In genomic region chr1:109777436-109777835, GRCh38 we compare ENCODE assay signal across 11 cellular contexts. TPM values are rescaled to one million over a fixed set of nuclear protein-coding genes. Genes with fewer than 3 reads are reported as not detected.
A peak's percentile ranks its signal among the peaks of the same experiment; 100 is the strongest.
DNase-seq lines count a peak whose midpoint lies in the region; ATAC-seq and TF ChIP-seq lines count a peak whose summit lies in the region.
"Had no signal": no experiment of that assay in that cellular context is flagged by ENCODE, and none has a peak within 500 bp of the region (broad histone marks: within the 10 kb centered on the region; RNA-seq: fewer than 3 reads in every experiment).

No MANE protein-coding gene starts in this region.

- H3K4me3 Mint-ChIP-seq in stimulated activated naive CD8-positive, alpha-beta T cell treated with anti-CD3 and anti-CD28 coated beads, Interleukin-15, Interleukin-2, amounts not matched to agents 100 ng/mL and 50 ng/mL, for 24 hours: no peak overlapping the region
- H3K4me3 Mint-ChIP-seq in stimulated activated naive CD8-positive, alpha-beta T cell treated with anti-CD3 and anti-CD28 coated beads, Interleukin-15, amount 100 ng/mL, for 72 hours: no peak overlapping the region
- H3K4me3 Mint-ChIP-seq in neural crest cell: no peak overlapping the region
- H3K4me3 Mint-ChIP-seq: HFFc6; naive thymus-derived CD4-positive, alpha-beta T cell had no signal

- no peak for ATAC-seq in stimulated activated naive CD8-positive, alpha-beta T cell treated with anti-CD3 and anti-CD28 coated beads, Interleukin-15, amount 100 ng/mL, for 72 hours
- ATAC-seq in HG03159 (IDR thresholded peaks at IDR 0.05; ENCODE audit: unreplicated experiment): no peak

- no peaks in the 10 kb centered on the region for H3K27me3 ChIP-seq in dorsolateral prefrontal cortex

- intact Hi-C loops in dorsolateral prefrontal cortex (cut with DNase I): loop anchor here (1.0 to 5.0 kb wide), 2 partner anchors 135 to 207 kb away; partner anchors contain the start of genes AHCYL1 (in 2 of the 2) and CSF1 (in 1 of the 2)

- no peaks in the 10 kb centered on the region for H3K36me3 Mint-ChIP-seq in stimulated activated naive CD8-positive, alpha-beta T cell treated with anti-CD3 and anti-CD28 coated beads, Interleukin-15, Interleukin-2, amounts not matched to agents 100 ng/mL and 50 ng/mL, for 24 hours (ENCODE audit: low read depth)
- no peaks in the 10 kb centered on the region for H3K36me3 Mint-ChIP-seq in neural crest cell (ENCODE audit: low read depth)

- H3K9me3 Mint-ChIP-seq in stimulated activated naive CD8-positive, alpha-beta T cell treated with anti-CD3 and anti-CD28 coated beads, Interleukin-15, Interleukin-2, amounts not matched to agents 100 ng/mL and 50 ng/mL, for 24 hours: no peaks in the 10 kb centered on the region
- H3K9me3 Mint-ChIP-seq in stimulated activated naive CD8-positive, alpha-beta T cell treated with anti-CD3 and anti-CD28 coated beads, Interleukin-15, amount 100 ng/mL, for 72 hours: no peaks in the 10 kb centered on the region
- peaks cover 4% of the 10 kb centered on the region for H3K9me3 Mint-ChIP-seq in neural crest cell

- no peaks in the 10 kb centered on the region for H3K27me3 Mint-ChIP-seq in stimulated activated naive CD8-positive, alpha-beta T cell treated with anti-CD3 and anti-CD28 coated beads, Interleukin-15, Interleukin-2, amounts not matched to agents 100 ng/mL and 50 ng/mL, for 24 hours
- peaks cover 9% of the 10 kb centered on the region for H3K27me3 Mint-ChIP-seq in stimulated activated naive CD8-positive, alpha-beta T cell treated with anti-CD3 and anti-CD28 coated beads, Interleukin-15, amount 100 ng/mL, for 72 hours
- H3K27me3 Mint-ChIP-seq in neural crest cell (ENCODE audit: low read depth): peaks cover 3% of the 10 kb centered on the region

- H3K27ac Mint-ChIP-seq in stimulated activated naive CD8-positive, alpha-beta T cell treated with anti-CD3 and anti-CD28 coated beads, Interleukin-15, Interleukin-2, amounts not matched to agents 100 ng/mL and 50 ng/mL, for 24 hours: peak overlapping the region; percentile 21
- peak overlapping the region in 1 of 2 donors; percentile 16 for H3K27ac Mint-ChIP-seq in stimulated activated naive CD8-positive, alpha-beta T cell treated with anti-CD3 and anti-CD28 coated beads, Interleukin-15, amount 100 ng/mL, for 72 hours
- H3K27ac Mint-ChIP-seq in neural crest cell (ENCODE audit: unreplicated experiment): peak overlapping the region; percentile 86
- H3K27ac Mint-ChIP-seq: HFFc6 had no signal

- no peak for DNase-seq in stimulated activated naive CD8-positive, alpha-beta T cell treated with anti-CD3 and anti-CD28 coated beads, Interleukin-15, amount 100 ng/mL, for 72 hours
- DNase-seq in dorsolateral prefrontal cortex: peak in 3 of 10 donors; percentile 28 to 44 (median 37)
- no peak for DNase-seq in neural crest cell (ENCODE audit: low read depth, low spot score)
- DNase-seq in NCI-H1048 (lab: John Stamatoyannopoulos, UW): no peak
- DNase-seq in NCI-H2227 (lab: John Stamatoyannopoulos, UW; ENCODE audit: unreplicated experiment): no peak
- no peak for DNase-seq in mucosa of gallbladder (ENCODE audit: low spot score)

- H3K27ac ChIP-seq in dorsolateral prefrontal cortex: peak overlapping the region; percentile 12 to 92 (median 73)
- H3K27ac ChIP-seq: SK-N-MC had no signal

- no peaks in the 10 kb centered on the region for H3K4me1 Mint-ChIP-seq in stimulated activated naive CD8-positive, alpha-beta T cell treated with anti-CD3 and anti-CD28 coated beads, Interleukin-15, Interleukin-2, amounts not matched to agents 100 ng/mL and 50 ng/mL, for 24 hours (ENCODE audit: low read depth)
- H3K4me1 Mint-ChIP-seq in stimulated activated naive CD8-positive, alpha-beta T cell treated with anti-CD3 and anti-CD28 coated beads, Interleukin-15, amount 100 ng/mL, for 72 hours: peaks cover 14% of the 10 kb centered on the region
- H3K4me1 Mint-ChIP-seq in neural crest cell: peaks cover 16% of the 10 kb centered on the region

- H3K4me3 ChIP-seq in dorsolateral prefrontal cortex: peak overlapping the region in 1 of 59 donors; percentile 16
- H3K4me3 ChIP-seq: SK-N-MC had no signal

- TF ChIP-seq CTCF in dorsolateral prefrontal cortex (IDR thresholded peaks at IDR 0.05 in 54 of 56, conservative IDR thresholded peaks at IDR 0.05 in 2 of 56; ENCODE audit: low read depth in 1 of 56, partially characterized antibody in 56 of 56) (no peak), neural crest cell (conservative IDR thresholded peaks at IDR 0.05) (no peak)

RNA-seq across cellular contexts. Expression of gene EPS8L3, which starts 13.7 kb away (rescaled TPM):
- total RNA-seq in dorsolateral prefrontal cortex (1 to 10 TPM in 1 of 120 experiments, under 1 TPM in 1, not detected in 118; 0.81 to 1.3 TPM), neural crest cell (not detected in 2 replicates), mucosa of gallbladder (459 TPM)
- total RNA-seq: HFFc6; naive thymus-derived CD4-positive, alpha-beta T cell had no signal

RNA-seq across cellular contexts. Expression of gene GSTM3, which starts 36.6 kb away (rescaled TPM):
- total RNA-seq in dorsolateral prefrontal cortex (100 to 1,000 TPM in 35 of 120 experiments, 10 to 100 TPM in 85; 34.5 to 187 (median 81.8) TPM), neural crest cell (56.5 and 62.0 TPM in 2 replicates), mucosa of gallbladder (40.6 TPM)

Comparison
In these comparisons a context has a peak if more than half of its experiments do, and no peak if none do; other contexts are left out.
1. RNA of gene EPS8L3, which starts 13.7 kb away (total RNA-seq): 459 TPM in mucosa of gallbladder (single experiment); 0.81 to 1.3 TPM in dorsolateral prefrontal cortex and not detected in neural crest cell; every median in the first group is over 100 times any median in the second.